In the genomic region with DNA sequence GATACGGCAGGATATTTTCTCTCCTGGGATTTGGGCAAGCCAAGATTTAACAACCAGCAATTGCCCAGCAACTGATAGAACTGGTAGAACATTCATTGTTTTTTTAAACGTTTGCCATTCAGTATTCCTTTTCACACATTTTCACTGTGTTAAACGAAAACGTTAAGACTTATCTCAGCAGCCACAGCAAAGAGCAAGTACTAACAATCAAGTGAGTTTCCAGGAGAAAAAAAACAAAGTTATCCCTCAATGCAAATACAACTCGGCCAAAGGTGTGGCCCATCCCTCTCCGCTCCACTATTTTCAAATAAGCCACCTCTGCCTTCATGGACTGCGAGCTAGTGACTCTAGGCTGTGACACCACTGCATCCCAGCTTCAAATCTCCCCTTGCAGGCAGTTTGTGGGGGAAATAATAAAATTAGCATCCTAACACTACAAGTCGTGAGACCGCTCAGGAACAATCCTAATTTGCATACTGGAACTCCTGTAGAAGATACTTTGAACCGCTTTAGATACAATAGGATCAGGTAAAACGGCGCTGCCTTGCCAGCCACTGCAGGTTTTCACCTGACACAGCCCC, we compare ENCODE assay signal across 8 cellular contexts. TPM values are rescaled to one million over a fixed set of nuclear protein-coding genes. Genes with fewer than 3 reads are reported as not detected.
DNase-seq lines count a peak whose midpoint lies in the region; ATAC-seq and TF ChIP-seq lines count a peak whose summit lies in the region.

No MANE protein-coding gene starts in this region.

- H3K9me3 Mint-ChIP-seq in Calu3 (ENCODE audit: low read depth, unreplicated experiment): no peaks in the 10 kb centered on the region

- POLR2A ChIA-PET in PC-9 (lab: Charles Lee; ENCODE audit: unreplicated experiment): no interaction called here

- DNase-seq in Calu3 (no peak), PC-9 (no peak), esophagus muscularis mucosa (ENCODE audit: extremely low spot score) (no peak), ovary (no peak), inferior parietal cortex (ENCODE audit: extremely low spot score) (no peak), dermis blood vessel endothelial cell (no peak)
- DNase-seq in stimulated activated CD4-positive, alpha-beta T cell treated with anti-CD3 and anti-CD28 coated beads, Interleukin-1b, Interleukin-23, amount 100 ng/mL, for 48 hours: no peak

- no peaks in the 10 kb centered on the region for H3K27me3 ChIP-seq in PC-9 (ENCODE audit: insufficient read depth, low read depth)
- no peaks in the 10 kb centered on the region for H3K27me3 ChIP-seq in esophagus muscularis mucosa
- no peaks in the 10 kb centered on the region for H3K27me3 ChIP-seq in ovary

- TF ChIP-seq CTCF in Calu3 (IDR thresholded peaks at IDR 0.05; ENCODE audit: unreplicated experiment) (no peak), PC-9 (conservative IDR thresholded peaks at IDR 0.05) (no peak), esophagus muscularis mucosa (IDR thresholded peaks at IDR 0.05) (no peak), ovary (IDR thresholded peaks at IDR 0.05) (no peak)

- peak overlapping the region; percentile 91 for H2AFZ ChIP-seq in PC-9

- peaks cover 27% of the 10 kb centered on the region for H3K79me2 ChIP-seq in PC-9 (ENCODE audit: low read depth)

- BruUV-seq in Calu3 (replicated peaks; lab: Mats Ljungman, UMichigan): no TSS peak
- BruUV-seq in PC-9 (replicated peaks; lab: Mats Ljungman, UMichigan): no TSS peak

- intact Hi-C loops in Calu3 (cut with micrococcal nuclease; ENCODE audit: unreplicated experiment) (loop anchor here (5.0 kb wide), 1 partner anchor 56 kb away; no protein-coding TSS in a partner anchor), PC-9 (cut with micrococcal nuclease; ENCODE audit: unreplicated experiment) (loop anchor here (1.0 kb wide), 2 partner anchors 56 to 82 kb away; no protein-coding TSS in a partner anchor), esophagus muscularis mucosa (cut with DNase I) (no loop called here), ovary (cut with DNase I) (no loop called here)

- H3K4me1 ChIP-seq in PC-9 (replicated peaks; ENCODE audit: insufficient read depth) (peaks cover 16% of the 10 kb centered on the region), esophagus muscularis mucosa (peaks cover 13 to 43% (median 39%) of the 10 kb centered on the region in 4 donors), ovary (ENCODE audit: insufficient read depth) (peaks cover 6% of the 10 kb centered on the region)

- peaks cover 20% of the 10 kb centered on the region for H3K36me3 Mint-ChIP-seq in Calu3 (ENCODE audit: insufficient read depth, unreplicated experiment)

- no peak overlapping the region for H3K27ac ChIP-seq in PC-9
- H3K27ac ChIP-seq in esophagus muscularis mucosa (replicated peaks in 1 of 4): peak overlapping the region; percentile 77 to 89 (median 83)
- peak overlapping the region; percentile 61 to 70 for H3K27ac ChIP-seq in ovary

- peak overlapping the region; percentile 61 for H3K27ac Mint-ChIP-seq in Calu3 (ENCODE audit: unreplicated experiment)

- no peaks in the 10 kb centered on the region for H3K9me2 ChIP-seq in PC-9 (ENCODE audit: insufficient read depth)

- H3K9me3 ChIP-seq in PC-9 (ENCODE audit: insufficient read depth, low read depth): no peaks in the 10 kb centered on the region
- H3K9me3 ChIP-seq in esophagus muscularis mucosa: no peaks in the 10 kb centered on the region
- H3K9me3 ChIP-seq in ovary: no peaks in the 10 kb centered on the region

- H3K27me3 Mint-ChIP-seq in Calu3 (ENCODE audit: unreplicated experiment): no peaks in the 10 kb centered on the region

- peak overlapping the region; percentile 81 for H3K4me2 ChIP-seq in PC-9

- peak overlapping the region; percentile 93 for H3K4me3 Mint-ChIP-seq in Calu3 (ENCODE audit: low read depth, unreplicated experiment)

- peak; percentile 20 for ATAC-seq in GM21723 (IDR thresholded peaks at IDR 0.05; ENCODE audit: unreplicated experiment)

- no peaks in the 10 kb centered on the region for H4K20me1 ChIP-seq in PC-9 (ENCODE audit: insufficient read depth)

- H3K36me3 ChIP-seq in PC-9 (ENCODE audit: low read depth) (no peaks in the 10 kb centered on the region), esophagus muscularis mucosa (no peaks in the 10 kb centered on the region), ovary (no peaks in the 10 kb centered on the region)

- TF ChIP-seq POLR2A in esophagus muscularis mucosa (IDR thresholded peaks at IDR 0.05; ENCODE audit: low read depth): no peak
- no peak for TF ChIP-seq POLR2A in ovary (IDR thresholded peaks at IDR 0.05)

- CTCF ChIA-PET in Calu3 (lab: Charles Lee): no interaction called here
- CTCF ChIA-PET in PC-9 (lab: Charles Lee): no interaction called here

- H3F3A ChIP-seq in PC-9 (ENCODE audit: insufficient read depth, low read depth): no peaks in the 10 kb centered on the region

- no peak for TF ChIP-seq EP300 in esophagus muscularis mucosa (IDR thresholded peaks at IDR 0.05)
- no peak for TF ChIP-seq EP300 in ovary (IDR thresholded peaks at IDR 0.05)

- H3K4me3 ChIP-seq in PC-9 (peak overlapping the region; percentile 90), esophagus muscularis mucosa (peak overlapping the region; percentile 74 to 88 (median 79)), ovary (peak overlapping the region; percentile 79)

- H3K4me1 Mint-ChIP-seq in Calu3 (ENCODE audit: low read depth, unreplicated experiment): peaks cover 22% of the 10 kb centered on the region

- WGBS in esophagus muscularis mucosa: 7% methylated on average over 10 of the region's 12 CpGs
- WGBS in ovary, 3 donors: 2% methylated on average over 12 of the region's 12 CpGs

RNA-seq across cellular contexts. Expression of a gene that starts 0.4 kb away (rescaled TPM):
- total RNA-seq in Calu3 (2022) (3.8 and 6.2 TPM in 2 replicates), PC-9 (2021) (3.9 and 5.6 TPM in 2 replicates), esophagus muscularis mucosa (1 to 10 TPM; 3.3 to 4.6 (median 4.2) TPM), ovary (10 to 100 TPM in 1 of 7 donors, 1 to 10 TPM in 6; 6.9 to 10.9 (median 7.8) TPM), dermis blood vessel endothelial cell (1.0 and 1.9 TPM in 2 replicates)
- polyA plus RNA-seq in ovary: 1 to 10 TPM; 5.4 to 6.3 TPM

Comparison
In these comparisons a context has a peak if more than half of its experiments do, and no peak if none do; other contexts are left out.
1. intact Hi-C loops: an anchor here in Calu3 (5.0 kb wide) and PC-9 (1.0 kb wide); none called in esophagus muscularis mucosa and ovary.